In genomic region chr4:81988178-81988577, GRCh38 we compare ENCODE assay signal across 9 cellular contexts.
"Had no signal": no experiment of that assay in that cellular context is flagged by ENCODE, and none has a peak within 500 bp of the region (broad histone marks: within the 10 kb centered on the region; RNA-seq: fewer than 3 reads in every experiment).

No MANE protein-coding gene starts in this region.

- H3K9me3 ChIP-seq: HAP-1 had no signal

- H3K4me1 ChIP-seq: HAP-1 had no signal

- H3K27ac Mint-ChIP-seq: HFFc6 had no signal

- ATAC-seq: HCT116 had no signal

- H3K4me3 Mint-ChIP-seq: HFFc6 had no signal

- H3K36me3 ChIP-seq: HAP-1 had no signal

- H3K27ac ChIP-seq: GM23248 had no signal

- DNase-seq: GM23248, GOT3, H7, HFFc6, IMR-90, KBM-7 had no signal

- H3K4me3 ChIP-seq: GM23248, HAP-1 had no signal

- FAIRE-seq: HTR-8/SVneo had no signal
